1 cellular context compared by ENCODE assay signal in the genomic region with DNA sequence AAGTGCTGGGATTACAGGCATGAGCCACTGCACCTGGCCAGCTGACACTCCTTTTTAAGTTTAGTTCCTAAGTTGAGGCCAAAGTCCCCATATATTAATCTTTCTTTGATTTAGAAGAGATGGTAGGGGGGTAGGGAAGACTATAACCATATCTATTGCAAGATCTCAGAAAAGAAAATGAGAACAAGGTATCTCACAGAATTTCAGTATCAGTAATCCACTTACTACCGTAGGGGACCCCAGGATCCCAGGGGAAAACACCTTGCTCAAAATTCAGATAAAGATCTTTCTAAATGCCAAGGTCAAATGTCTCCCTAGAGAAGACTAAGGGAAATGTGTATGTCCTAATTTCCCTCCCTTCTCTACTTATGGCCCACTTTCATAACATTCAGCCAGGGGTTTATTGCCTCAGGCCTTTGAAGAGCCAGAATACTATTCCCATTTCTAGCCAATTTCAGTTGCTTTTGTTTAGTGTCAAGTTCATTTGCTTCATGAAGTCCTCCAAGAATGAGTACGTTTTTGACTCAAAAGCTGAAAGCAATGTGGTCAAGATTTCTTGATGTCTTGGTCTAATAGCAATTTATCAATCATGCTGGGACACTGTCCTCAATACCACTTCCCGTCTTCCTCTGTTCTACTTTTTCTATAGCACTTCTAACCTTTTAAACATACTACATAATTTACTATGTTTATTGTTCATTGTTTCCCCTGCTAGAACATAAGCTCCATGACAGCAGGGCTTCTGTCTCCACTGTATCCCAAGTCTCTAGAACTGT.
A peak's percentile ranks its signal among the peaks of the same experiment; 100 is the strongest.
TF ChIP-seq lines count a peak whose summit lies in the region.

No MANE protein-coding gene starts in this region.

TF ChIP-seq in GM12878, 131 proteins besides CTCF, POLR2A, EP300 and RAD21 (continued from another document and continues in another):
- TF ChIP-seq RELB (IDR thresholded peaks at IDR 0.05; ENCODE audit: low read depth) (0 out of 2 replicates have a peak, but pooled peaks have one; percentile 42), MYC (IDR thresholded peaks at IDR 0.05; ENCODE audit: insufficient read depth, insufficient read length, insufficient replicate concordance, low read length, severe bottlenecking) (no peak), IRF3 (IDR thresholded peaks at IDR 0.05) (no peak), CBX5 (IDR thresholded peaks at IDR 0.05; ENCODE audit: low read depth) (no peak), TARDBP (IDR thresholded peaks at IDR 0.05; ENCODE audit: borderline replicate concordance) (no peak), ZNF592 (IDR thresholded peaks at IDR 0.05) (no peak), PML (IDR thresholded peaks at IDR 0.05; ENCODE audit: low read length) (peak; percentile 65; the same call in 1 of the 2 replicates), ZNF274 (IDR thresholded peaks at IDR 0.05; ENCODE audit: insufficient read depth, insufficient read length) (no peak), HSF1 (IDR thresholded peaks at IDR 0.05; ENCODE audit: low read depth, low read length) (no peak), E2F4 (IDR thresholded peaks at IDR 0.05; ENCODE audit: low read depth, low read length) (no peak), ZBTB11 (CRISPR knock-in tag; IDR thresholded peaks at IDR 0.05) (no peak), TCF12 (IDR thresholded peaks at IDR 0.05; ENCODE audit: low read depth, low read length) (0 out of 2 replicates have a peak, but pooled peaks have one; percentile 42), SP1 (IDR thresholded peaks at IDR 0.05; ENCODE audit: low read depth, low read length) (peak; percentile 33), NFIC (IDR thresholded peaks at IDR 0.05; ENCODE audit: low read depth, low read length) (peak; percentile 97; the same call in 1 of the 2 replicates), SPI1 (IDR thresholded peaks at IDR 0.05; ENCODE audit: borderline replicate concordance, insufficient read depth, low read depth, low read length) (peak; percentile 70), SREBF2 (IDR thresholded peaks at IDR 0.05; ENCODE audit: low read length) (no peak), CBFB (IDR thresholded peaks at IDR 0.05; ENCODE audit: low read depth) (0 out of 2 replicates have a peak, but pooled peaks have one; percentile 61), RUNX3 (IDR thresholded peaks at IDR 0.05; ENCODE audit: low read length) (peak; percentile 100), CEBPB (IDR thresholded peaks at IDR 0.05; ENCODE audit: borderline replicate concordance in 1 of 2, low read depth in 2 of 2, low read length in 2 of 2) (peak in 1 of 2 experiments; percentile 44; a peak in 1 of 4 replicates), GABPA (IDR thresholded peaks at IDR 0.05; ENCODE audit: low read depth) (no peak), ASH2L (IDR thresholded peaks at IDR 0.05; ENCODE audit: borderline replicate concordance, low read depth) (no peak), PAX5 (IDR thresholded peaks at IDR 0.05; ENCODE audit: borderline replicate concordance, low read depth, low read length) (peak; percentile 62), SMAD1 (IDR thresholded peaks at IDR 0.05; ENCODE audit: low read depth, partially characterized antibody) (no peak), MTA3 (IDR thresholded peaks at IDR 0.05; ENCODE audit: borderline replicate concordance, low read length) (peak; percentile 84), FOXM1 (IDR thresholded peaks at IDR 0.05; ENCODE audit: low read depth, low read length) (peak; percentile 93; the same call in 1 of the 2 replicates), ZNF24 (IDR thresholded peaks at IDR 0.05) (no peak), CHD1 (IDR thresholded peaks at IDR 0.05; ENCODE audit: low read depth, low read length) (no peak), POU2F2 (IDR thresholded peaks at IDR 0.05; ENCODE audit: borderline replicate concordance, low read depth, low read length) (peak; percentile 23; the same call in 1 of the 3 replicates), MYB (IDR thresholded peaks at IDR 0.05; ENCODE audit: borderline replicate concordance, low read depth, low read length) (no peak), ATF7 (IDR thresholded peaks at IDR 0.05; ENCODE audit: low read depth) (peak; percentile 56; the same call in 1 of the 2 replicates), FOS (IDR thresholded peaks at IDR 0.05; ENCODE audit: borderline replicate concordance, extremely low read depth, insufficient read length) (no peak), ZBED1 (IDR thresholded peaks at IDR 0.05; ENCODE audit: borderline replicate concordance) (peak; percentile 84; the same call in 1 of the 2 replicates), SREBF1 (IDR thresholded peaks at IDR 0.05; ENCODE audit: low read length) (no peak), BRCA1 (IDR thresholded peaks at IDR 0.05; ENCODE audit: low read depth, low read length) (no peak), IRF4 (IDR thresholded peaks at IDR 0.05; ENCODE audit: low read depth, low read length) (peak; percentile 98), HCFC1 (IDR thresholded peaks at IDR 0.05; ENCODE audit: low read length) (no peak), NR2F1 (conservative IDR thresholded peaks at IDR 0.05) (peak; percentile 79)
- TF ChIP-seq, protein P1, sequence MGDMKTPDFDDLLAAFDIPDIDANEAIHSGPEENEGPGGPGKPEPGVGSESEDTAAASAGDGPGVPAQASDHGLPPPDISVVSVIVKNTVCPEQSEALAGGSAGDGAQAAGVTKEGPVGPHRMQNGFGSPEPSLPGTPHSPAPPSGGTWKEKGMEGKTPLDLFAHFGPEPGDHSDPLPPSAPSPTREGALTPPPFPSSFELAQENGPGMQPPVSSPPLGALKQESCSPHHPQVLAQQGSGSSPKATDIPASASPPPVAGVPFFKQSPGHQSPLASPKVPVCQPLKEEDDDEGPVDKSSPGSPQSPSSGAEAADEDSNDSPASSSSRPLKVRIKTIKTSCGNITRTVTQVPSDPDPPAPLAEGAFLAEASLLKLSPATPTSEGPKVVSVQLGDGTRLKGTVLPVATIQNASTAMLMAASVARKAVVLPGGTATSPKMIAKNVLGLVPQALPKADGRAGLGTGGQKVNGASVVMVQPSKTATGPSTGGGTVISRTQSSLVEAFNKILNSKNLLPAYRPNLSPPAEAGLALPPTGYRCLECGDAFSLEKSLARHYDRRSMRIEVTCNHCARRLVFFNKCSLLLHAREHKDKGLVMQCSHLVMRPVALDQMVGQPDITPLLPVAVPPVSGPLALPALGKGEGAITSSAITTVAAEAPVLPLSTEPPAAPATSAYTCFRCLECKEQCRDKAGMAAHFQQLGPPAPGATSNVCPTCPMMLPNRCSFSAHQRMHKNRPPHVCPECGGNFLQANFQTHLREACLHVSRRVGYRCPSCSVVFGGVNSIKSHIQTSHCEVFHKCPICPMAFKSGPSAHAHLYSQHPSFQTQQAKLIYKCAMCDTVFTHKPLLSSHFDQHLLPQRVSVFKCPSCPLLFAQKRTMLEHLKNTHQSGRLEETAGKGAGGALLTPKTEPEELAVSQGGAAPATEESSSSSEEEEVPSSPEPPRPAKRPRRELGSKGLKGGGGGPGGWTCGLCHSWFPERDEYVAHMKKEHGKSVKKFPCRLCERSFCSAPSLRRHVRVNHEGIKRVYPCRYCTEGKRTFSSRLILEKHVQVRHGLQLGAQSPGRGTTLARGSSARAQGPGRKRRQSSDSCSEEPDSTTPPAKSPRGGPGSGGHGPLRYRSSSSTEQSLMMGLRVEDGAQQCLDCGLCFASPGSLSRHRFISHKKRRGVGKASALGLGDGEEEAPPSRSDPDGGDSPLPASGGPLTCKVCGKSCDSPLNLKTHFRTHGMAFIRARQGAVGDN (IDR thresholded peaks at IDR 0.05) = no peak
